ENCODE assay signal across 19 cellular contexts in genomic region chr10:31508234-31508633, GRCh38.
DNase-seq lines count a peak whose midpoint lies in the region; ATAC-seq and TF ChIP-seq lines count a peak whose summit lies in the region.
"Had no signal": no experiment of that assay in that cellular context is flagged by ENCODE, and none has a peak within 500 bp of the region (broad histone marks: within the 10 kb centered on the region; RNA-seq: fewer than 3 reads in every experiment).

No MANE protein-coding gene starts in this region.

- TF ChIP-seq POLR2A in heart left ventricle (IDR thresholded peaks at IDR 0.05) = no peak

- peaks cover 4% of the 10 kb centered on the region for H3K27me3 Mint-ChIP-seq in glutamatergic neuron (ENCODE audit: unreplicated experiment)
- no peaks in the 10 kb centered on the region for H3K27me3 Mint-ChIP-seq in stimulated activated naive B cell treated with anti-CD40 and anti-IgM and Interleukin-4, amounts not matched to agents 10 μg/mL and 1 μg/mL and 100 μg/mL, for 72 hours
- H3K27me3 Mint-ChIP-seq: B cell had no signal

- DNase-seq in left ventricle myocardium superior (peak; percentile 21), heart left ventricle (no peak), RPMI7951 (ENCODE audit: low read depth) (peak; percentile 54), glutamatergic neuron (no peak), NOMO-1 treated with dmso at 0.1 percent for 144 hours (lab: John Stamatoyannopoulos, UW; ENCODE audit: unreplicated experiment) (no peak)
- no peak for DNase-seq in stimulated activated naive B cell treated with anti-CD40 and anti-IgM and Interleukin-4, amounts not matched to agents 10 μg/mL and 1 μg/mL and 100 μg/mL, for 72 hours
- no peak for DNase-seq in stimulated activated CD4-positive, alpha-beta T cell treated with anti-CD3 and anti-CD28 coated beads, Interleukin-15, amount 100 ng/mL, for 24 hours
- DNase-seq: NCI-H1105, NCI-H146, NCI-H2029, NCI-H226, NCI-H510A treated with DMSO at 0.1 percent for 48 hours, NCI-H748 treated with DMSO at 0.1 percent for 48 hours, SJCRH30 had no signal

- H3K4me1 ChIP-seq in heart left ventricle = peaks cover 0 to 7% (median 0%) of the 10 kb centered on the region in 12 donors
- H3K4me1 ChIP-seq: SJCRH30 had no signal

- peaks cover 24% of the 10 kb centered on the region for H3K9me3 Mint-ChIP-seq in glutamatergic neuron (ENCODE audit: unreplicated experiment)
- H3K9me3 Mint-ChIP-seq in stimulated activated naive B cell treated with anti-CD40 and anti-IgM and Interleukin-4, amounts not matched to agents 10 μg/mL and 1 μg/mL and 100 μg/mL, for 72 hours = peaks cover 28 to 39% of the 10 kb centered on the region in 2 donors

- 97 to 100% (median 97%) methylated on average over 4 of the region's 4 CpGs; no CpG with 5 or more reads in 1 of the 4 donors for WGBS in heart left ventricle, 4 donors

- intact Hi-C loops in left ventricle myocardium superior (cut with micrococcal nuclease) = no loop called here
- intact Hi-C loops in heart left ventricle (cut with DNase I) = no loop called here

- TF ChIP-seq CTCF in heart left ventricle (IDR thresholded peaks at IDR 0.05) = no peak
- TF ChIP-seq CTCF in glutamatergic neuron (IDR thresholded peaks at IDR 0.05; ENCODE audit: partially characterized antibody, unreplicated experiment) = no peak

- no peak overlapping the region for H3K27ac Mint-ChIP-seq in glutamatergic neuron (ENCODE audit: unreplicated experiment)
- H3K27ac Mint-ChIP-seq in stimulated activated naive B cell treated with anti-CD40 and anti-IgM and Interleukin-4, amounts not matched to agents 10 μg/mL and 1 μg/mL and 100 μg/mL, for 72 hours = peak overlapping the region; percentile 65
- H3K27ac Mint-ChIP-seq: B cell, CD14-positive monocyte had no signal

- no peak overlapping the region for H3K4me3 ChIP-seq in heart left ventricle
- H3K4me3 ChIP-seq: SJCRH30 had no signal

- no peak for ATAC-seq in left ventricle myocardium superior
- ATAC-seq in heart left ventricle = no peak
- no peak for ATAC-seq in stimulated activated naive B cell treated with anti-CD40 and anti-IgM and Interleukin-4, amounts not matched to agents 10 μg/mL and 1 μg/mL and 100 μg/mL, for 72 hours (replicated peaks)
- ATAC-seq in HG02884 (IDR thresholded peaks at IDR 0.05; ENCODE audit: unreplicated experiment) = no peak
- ATAC-seq: Panc1 had no signal

- no peaks in the 10 kb centered on the region for H3K4me1 Mint-ChIP-seq in glutamatergic neuron (ENCODE audit: low read depth, unreplicated experiment)
- H3K4me1 Mint-ChIP-seq in stimulated activated naive B cell treated with anti-CD40 and anti-IgM and Interleukin-4, amounts not matched to agents 10 μg/mL and 1 μg/mL and 100 μg/mL, for 72 hours = no peaks in the 10 kb centered on the region
- H3K4me1 Mint-ChIP-seq: B cell, CD14-positive monocyte had no signal

- H3K27ac ChIP-seq in heart left ventricle = no peak overlapping the region
- H3K27ac ChIP-seq: KMS-11, SJCRH30 had no signal

- H3K27me3 ChIP-seq in heart left ventricle = no peaks in the 10 kb centered on the region
- H3K27me3 ChIP-seq: SJCRH30 had no signal

- peaks cover 51% of the 10 kb centered on the region for H3K36me3 Mint-ChIP-seq in glutamatergic neuron (ENCODE audit: unreplicated experiment)
- peaks cover 62 to 71% of the 10 kb centered on the region in 2 donors for H3K36me3 Mint-ChIP-seq in stimulated activated naive B cell treated with anti-CD40 and anti-IgM and Interleukin-4, amounts not matched to agents 10 μg/mL and 1 μg/mL and 100 μg/mL, for 72 hours

- H3K9me3 ChIP-seq in heart left ventricle = peaks cover 0 to 48% (median 23%) of the 10 kb centered on the region in 12 donors

- peak overlapping the region; percentile 25 for H3K4me3 Mint-ChIP-seq in glutamatergic neuron (ENCODE audit: unreplicated experiment)
- H3K4me3 Mint-ChIP-seq in stimulated activated naive B cell treated with anti-CD40 and anti-IgM and Interleukin-4, amounts not matched to agents 10 μg/mL and 1 μg/mL and 100 μg/mL, for 72 hours = no peak overlapping the region
- H3K4me3 Mint-ChIP-seq: B cell, CD14-positive monocyte had no signal

- peaks cover 0 to 79% (median 33%) of the 10 kb centered on the region in 9 donors for H3K36me3 ChIP-seq in heart left ventricle

Comparison
In these comparisons a context has a peak if more than half of its experiments do, and no peak if none do; other contexts are left out.
1. DNase-seq: peak in left ventricle myocardium superior (single experiment) and RPMI7951 (single experiment); none in heart left ventricle (0 of 5), glutamatergic neuron (single experiment), stimulated activated naive B cell treated with anti-CD40 and anti-IgM and Interleukin-4, amounts not matched to agents 10 μg/mL and 1 μg/mL and 100 μg/mL, for 72 hours (single experiment), NOMO-1 treated with dmso at 0.1 percent for 144 hours (single experiment) and stimulated activated CD4-positive, alpha-beta T cell treated with anti-CD3 and anti-CD28 coated beads, Interleukin-15, amount 100 ng/mL, for 24 hours (single experiment).